Comparison of ENCODE assay signal across 18 cellular contexts in genomic region chr19:42214810-42215209, GRCh38. TPM values are rescaled to one million over a fixed set of nuclear protein-coding genes. Genes with fewer than 3 reads are reported as not detected.
A peak's percentile ranks its signal among the peaks of the same experiment; 100 is the strongest.
DNase-seq lines count a peak whose midpoint lies in the region; ATAC-seq and TF ChIP-seq lines count a peak whose summit lies in the region.
"Had no signal": no experiment of that assay in that cellular context is flagged by ENCODE, and none has a peak within 500 bp of the region (broad histone marks: within the 10 kb centered on the region; RNA-seq: fewer than 3 reads in every experiment).

No MANE protein-coding gene starts in this region.

- DNase-seq in stimulated activated naive CD8-positive, alpha-beta T cell treated with anti-CD3 and anti-CD28 coated beads, Interleukin-15, Interleukin-2, amounts not matched to agents 100 U/mL and 50 U/mL, for 24 hours: no peak
- DNase-seq in T-helper 17 cell (no peak), immature natural killer cell (no peak), mucosa of descending colon (no peak), AG08396 (ENCODE audit: low spot score) (no peak)
- DNase-seq: AML-193; central memory CD4-positive, alpha-beta T cell; foreskin fibroblast; left ventricle myocardium inferior; NCI-H1694 treated with DMSO at 0.1 percent for 48 hours; nephron progenitor cell; NK-92 treated with Interleukin-12 subunit alpha and Interleukin-12 subunit beta, amount 100 ng/mL, for 24 hours had no signal

- no peak for TF ChIP-seq CTCF in mucosa of descending colon (IDR thresholded peaks at IDR 0.05)

- peaks cover 32% of the 10 kb centered on the region for H3K36me3 Mint-ChIP-seq in stimulated activated naive CD8-positive, alpha-beta T cell treated with anti-CD3 and anti-CD28 coated beads, Interleukin-15, Interleukin-2, amounts not matched to agents 100 ng/mL and 50 ng/mL, for 24 hours (ENCODE audit: low read depth)
- H3K36me3 Mint-ChIP-seq in T-helper 17 cell (ENCODE audit: low read depth) (peaks cover 13% of the 10 kb centered on the region), immature natural killer cell (peaks cover 13 to 21% (median 19%) of the 10 kb centered on the region in 3 donors)

- H3K4me3 ChIP-seq in mucosa of descending colon: no peak overlapping the region
- H3K4me3 ChIP-seq: right atrium auricular region, suprapubic skin had no signal

- H3K4me1 Mint-ChIP-seq in stimulated activated naive CD8-positive, alpha-beta T cell treated with anti-CD3 and anti-CD28 coated beads, Interleukin-15, Interleukin-2, amounts not matched to agents 100 ng/mL and 50 ng/mL, for 24 hours (ENCODE audit: low read depth): peaks cover 57% of the 10 kb centered on the region
- H3K4me1 Mint-ChIP-seq in T-helper 17 cell (peaks cover 56% of the 10 kb centered on the region), immature natural killer cell (peaks cover 66 to 70% of the 10 kb centered on the region in 2 donors)

- H3K4me1 ChIP-seq in mucosa of descending colon (ENCODE audit: low read depth): peaks cover 25% of the 10 kb centered on the region

- peak overlapping the region; percentile 90 for H3K4me3 Mint-ChIP-seq in stimulated activated naive CD8-positive, alpha-beta T cell treated with anti-CD3 and anti-CD28 coated beads, Interleukin-15, Interleukin-2, amounts not matched to agents 100 ng/mL and 50 ng/mL, for 24 hours
- peak overlapping the region; percentile 94 for H3K4me3 Mint-ChIP-seq in T-helper 17 cell
- H3K4me3 Mint-ChIP-seq in immature natural killer cell: peak overlapping the region; percentile 87 to 96 (median 95)
- H3K4me3 Mint-ChIP-seq: nephron progenitor cell had no signal

- intact Hi-C loops in mucosa of descending colon (cut with DNase I, micrococcal nuclease): no loop called here

- ATAC-seq in stimulated activated naive CD8-positive, alpha-beta T cell treated with anti-CD3 and anti-CD28 coated beads, Interleukin-15, Interleukin-2, amounts not matched to agents 100 U/mL and 50 U/mL, for 24 hours: no peak
- ATAC-seq in T-helper 17 cell (no peak), mucosa of descending colon (no peak), HG03460 (IDR thresholded peaks at IDR 0.05; ENCODE audit: unreplicated experiment) (no peak), GM21526 (IDR thresholded peaks at IDR 0.05; ENCODE audit: low FRiP score, unreplicated experiment) (no peak)
- ATAC-seq: Right ventricle myocardium inferior had no signal

- H3K9me3 Mint-ChIP-seq in stimulated activated naive CD8-positive, alpha-beta T cell treated with anti-CD3 and anti-CD28 coated beads, Interleukin-15, Interleukin-2, amounts not matched to agents 100 ng/mL and 50 ng/mL, for 24 hours: no peaks in the 10 kb centered on the region
- H3K9me3 Mint-ChIP-seq in immature natural killer cell: no peaks in the 10 kb centered on the region
- H3K9me3 Mint-ChIP-seq: nephron progenitor cell had no signal

- H3K9me3 ChIP-seq in T-helper 17 cell (ENCODE audit: control insufficient read depth, low read length, poor library complexity, severe bottlenecking): no peaks in the 10 kb centered on the region
- H3K9me3 ChIP-seq in mucosa of descending colon: no peaks in the 10 kb centered on the region
- H3K9me3 ChIP-seq: left ventricle myocardium inferior, right atrium auricular region, suprapubic skin had no signal

- H3K27ac Mint-ChIP-seq in stimulated activated naive CD8-positive, alpha-beta T cell treated with anti-CD3 and anti-CD28 coated beads, Interleukin-15, Interleukin-2, amounts not matched to agents 100 ng/mL and 50 ng/mL, for 24 hours: peak overlapping the region; percentile 34
- H3K27ac Mint-ChIP-seq in T-helper 17 cell (peak overlapping the region; percentile 99), immature natural killer cell (peak overlapping the region; percentile 38 to 99 (median 89))
- H3K27ac Mint-ChIP-seq: nephron progenitor cell had no signal

- no peaks in the 10 kb centered on the region for H3K36me3 ChIP-seq in mucosa of descending colon (ENCODE audit: low read depth)

- H3K27me3 Mint-ChIP-seq in stimulated activated naive CD8-positive, alpha-beta T cell treated with anti-CD3 and anti-CD28 coated beads, Interleukin-15, Interleukin-2, amounts not matched to agents 100 ng/mL and 50 ng/mL, for 24 hours: no peaks in the 10 kb centered on the region
- no peaks in the 10 kb centered on the region for H3K27me3 Mint-ChIP-seq in T-helper 17 cell
- peaks cover 10 to 18% (median 16%) of the 10 kb centered on the region in 3 donors for H3K27me3 Mint-ChIP-seq in immature natural killer cell (ENCODE audit: low read depth in 3 of 3)

RNA-seq across cellular contexts. Expression of gene DEDD2, which starts 2.7 kb away (rescaled TPM):
- total RNA-seq in T-helper 17 cell: 10 to 100 TPM; 72.1 to 89.9 TPM
- polyA plus RNA-seq in immature natural killer cell: 100 to 1,000 TPM; 154 to 261 (median 173) TPM
- 10 to 100 TPM; 28.0 to 40.1 (median 35.7) TPM for total RNA-seq in mucosa of descending colon

RNA-seq across cellular contexts. Expression of gene ZNF526, which starts 5.3 kb away (rescaled TPM):
- total RNA-seq in T-helper 17 cell (1 to 10 TPM; 6.7 to 7.5 TPM), mucosa of descending colon (10 to 100 TPM in 2 of 3 donors, 1 to 10 TPM in 1; 9.9 to 13.4 (median 10.4) TPM)
- 1 to 10 TPM; 2.9 to 9.1 (median 5.2) TPM for polyA plus RNA-seq in immature natural killer cell

RNA-seq across cellular contexts. Expression of gene GSK3A, which starts 27.6 kb away (rescaled TPM):
- total RNA-seq in T-helper 17 cell (10 to 100 TPM; 27.7 to 28.1 TPM), mucosa of descending colon (10 to 100 TPM; 41.8 to 52.0 (median 46.9) TPM)
- 10 to 100 TPM; 14.2 to 28.3 (median 22.3) TPM for polyA plus RNA-seq in immature natural killer cell

RNA-seq across cellular contexts. Expression of gene ERF, which starts 40.1 kb away (rescaled TPM):
- total RNA-seq in T-helper 17 cell (10 to 100 TPM; 75.8 to 82.1 TPM), mucosa of descending colon (10 to 100 TPM; 35.7 to 75.2 (median 42.0) TPM)
- polyA plus RNA-seq in immature natural killer cell: 1 to 10 TPM in 2 of 3 donors, under 1 TPM in 1; 0.24 to 3.4 (median 2.3) TPM

RNA-seq across cellular contexts. Expression of gene CIC, which starts 54.2 kb away (rescaled TPM):
- total RNA-seq in T-helper 17 cell: 100 to 1,000 TPM; 112 to 125 TPM
- 1 to 10 TPM in 1 of 3 donors, under 1 TPM in 1, not detected in 1; 0.52 to 2.9 TPM for polyA plus RNA-seq in immature natural killer cell
- total RNA-seq in mucosa of descending colon: 10 to 100 TPM; 47.3 to 78.0 (median 50.0) TPM

Comparison
In these comparisons a context has a peak if more than half of its experiments do, and no peak if none do; other contexts are left out.
1. H3K27ac Mint-ChIP-seq: peak in every context shown above with its lines; median percentile 99 in T-helper 17 cell; 89 in immature natural killer cell; 34 in stimulated activated naive CD8-positive, alpha-beta T cell treated with anti-CD3 and anti-CD28 coated beads, Interleukin-15, Interleukin-2, amounts not matched to agents 100 ng/mL and 50 ng/mL, for 24 hours.